Comparison of ENCODE assay signal across 1 cellular context in the genomic region with DNA sequence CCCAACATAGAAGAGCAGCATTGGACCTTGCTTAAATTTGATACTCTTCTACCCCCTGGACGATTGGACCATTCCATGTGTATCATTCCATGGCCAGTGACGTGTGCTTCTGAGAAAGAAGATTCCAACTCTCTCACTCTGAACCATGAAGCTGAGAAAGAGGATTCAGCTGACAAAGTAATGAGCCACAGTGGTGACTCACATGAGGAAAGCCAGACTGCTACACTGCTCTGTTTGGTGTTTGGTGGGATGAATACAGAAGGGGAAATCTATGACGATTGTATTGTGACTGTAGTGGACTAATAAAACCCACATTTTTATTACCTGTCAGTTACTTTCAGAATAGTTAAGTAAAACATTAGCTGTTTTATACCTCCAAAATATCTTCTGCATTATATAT.
TF ChIP-seq lines count a peak whose summit lies in the region.

No MANE protein-coding gene starts in this region.

TF ChIP-seq in HEK293T, 16 proteins besides CTCF, POLR2A, EP300 and RAD21:
- TF ChIP-seq FOXA1 (IDR thresholded peaks at IDR 0.05) (no peak), HDGF (IDR thresholded peaks at IDR 0.05; ENCODE audit: borderline replicate concordance) (no peak), FOXM1 (IDR thresholded peaks at IDR 0.05; ENCODE audit: borderline replicate concordance) (no peak), L3MBTL2 (conservative IDR thresholded peaks at IDR 0.05) (no peak), BHLHE40 (IDR thresholded peaks at IDR 0.05; ENCODE audit: borderline replicate concordance) (no peak), SP1 (IDR thresholded peaks at IDR 0.05) (no peak), TARDBP (IDR thresholded peaks at IDR 0.05) (no peak), SUZ12 (IDR thresholded peaks at IDR 0.05) (no peak), NFRKB (IDR thresholded peaks at IDR 0.05) (no peak), CTBP1 (IDR thresholded peaks at IDR 0.05; ENCODE audit: borderline replicate concordance) (no peak), ZNF384 (IDR thresholded peaks at IDR 0.05) (no peak), FOXK2 (IDR thresholded peaks at IDR 0.05) (no peak), ELF4 (IDR thresholded peaks at IDR 0.05) (no peak)
- TF ChIP-seq, protein P1, sequence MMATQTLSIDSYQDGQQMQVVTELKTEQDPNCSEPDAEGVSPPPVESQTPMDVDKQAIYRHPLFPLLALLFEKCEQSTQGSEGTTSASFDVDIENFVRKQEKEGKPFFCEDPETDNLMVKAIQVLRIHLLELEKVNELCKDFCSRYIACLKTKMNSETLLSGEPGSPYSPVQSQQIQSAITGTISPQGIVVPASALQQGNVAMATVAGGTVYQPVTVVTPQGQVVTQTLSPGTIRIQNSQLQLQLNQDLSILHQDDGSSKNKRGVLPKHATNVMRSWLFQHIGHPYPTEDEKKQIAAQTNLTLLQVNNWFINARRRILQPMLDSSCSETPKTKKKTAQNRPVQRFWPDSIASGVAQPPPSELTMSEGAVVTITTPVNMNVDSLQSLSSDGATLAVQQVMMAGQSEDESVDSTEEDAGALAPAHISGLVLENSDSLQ (IDR thresholded peaks at IDR 0.05), result no peak
